Comparison of ENCODE assay signal across 22 cellular contexts in the genomic region with DNA sequence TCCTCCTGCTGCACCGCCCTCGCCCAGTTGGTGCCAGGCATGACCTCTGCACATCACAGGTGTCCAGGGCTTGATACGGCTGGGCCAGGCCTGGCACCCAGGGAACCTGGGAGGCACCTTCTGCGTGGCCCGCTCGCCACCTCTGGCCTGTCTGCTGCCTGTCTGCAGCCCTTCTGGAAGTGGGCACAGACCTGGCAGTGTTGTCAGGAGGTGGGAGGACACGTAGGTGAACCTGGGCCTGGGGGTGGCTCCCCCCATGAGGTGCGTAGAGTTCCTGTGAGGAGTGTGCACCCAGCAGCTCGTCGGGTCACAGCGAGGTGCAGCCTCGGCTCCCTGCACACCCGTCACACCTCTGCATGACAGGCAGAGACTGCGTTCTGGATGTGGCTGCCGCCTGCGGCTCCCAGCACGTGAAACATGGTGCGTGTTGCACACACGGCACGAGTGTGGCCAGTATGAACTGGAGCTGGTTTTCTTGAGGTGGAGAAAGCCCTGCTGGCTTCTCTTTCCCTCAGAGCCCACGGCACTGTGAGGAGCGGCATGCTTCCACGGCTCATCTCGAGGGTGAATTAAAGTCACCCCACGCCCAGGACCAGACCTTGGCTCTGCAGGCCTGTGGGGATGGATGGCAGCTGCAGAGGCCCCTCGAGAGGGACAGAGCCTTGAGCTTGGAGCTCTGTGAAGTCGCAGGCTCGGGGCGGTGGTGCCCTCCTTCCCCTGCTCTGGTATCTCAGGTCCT.
"Had no signal": no experiment of that assay in that cellular context is flagged by ENCODE, and none has a peak within 500 bp of the region (broad histone marks: within the 10 kb centered on the region; RNA-seq: fewer than 3 reads in every experiment).

No MANE protein-coding gene starts in this region.

- DNase-seq: activated B cell treated with CpG ODN at 0.5 μM for 24 hours; activated CD4-positive, alpha-beta memory T cell treated with anti-CD3 and anti-CD28 coated beads for 36 hours; activated CD4-positive, alpha-beta T cell treated with anti-CD3 and anti-CD28 coated beads for 48 hours; activated naive CD4-positive, alpha-beta T cell treated with Interleukin-2 at 50 U/mL for 16 hours; activated naive CD8-positive, alpha-beta T cell treated with anti-CD3 and anti-CD28 coated beads for 36 hours; activated T-cell treated with anti-CD3 and anti-CD28 coated beads, Interleukin-2, amount 50 U/mL, for 48 hours; cerebellar nuclear complex; cortex of kidney; erythroblast; foreskin fibroblast; kidney; naive thymus-derived CD4-positive, alpha-beta T cell; stimulated activated CD4-positive, alpha-beta T cell treated with anti-CD3 and anti-CD28 coated beads, Interleukin-1b, Interleukin-23, amount 100 ng/mL, for 48 hours; stimulated activated naive CD8-positive, alpha-beta T cell treated with anti-CD3 and anti-CD28 coated beads, Interleukin-15, amount 100 ng/mL, for 72 hours; T-helper 17 cell; tibial artery had no signal

- H3K27me3 Mint-ChIP-seq: activated B cell treated with CpG ODN at 0.5 μM for 24 hours; activated CD4-positive, alpha-beta memory T cell treated with anti-CD3 and anti-CD28 coated beads for 36 hours; activated naive CD8-positive, alpha-beta T cell treated with anti-CD3 and anti-CD28 coated beads for 36 hours; naive thymus-derived CD4-positive, alpha-beta T cell; stimulated activated naive CD8-positive, alpha-beta T cell treated with anti-CD3 and anti-CD28 coated beads, Interleukin-15, amount 100 ng/mL, for 72 hours; T-helper 17 cell had no signal

- H3K27ac Mint-ChIP-seq: activated B cell treated with CpG ODN at 0.5 μM for 24 hours; activated CD4-positive, alpha-beta memory T cell treated with anti-CD3 and anti-CD28 coated beads for 36 hours; activated naive CD8-positive, alpha-beta T cell treated with anti-CD3 and anti-CD28 coated beads for 36 hours; stimulated activated effector memory CD8-positive, alpha-beta T cell treated with anti-CD3 and anti-CD28 coated beads, Interleukin-12 subunit alpha, Interleukin-12 subunit beta, amount 100 ng/mL, for 72 hours; stimulated activated naive CD8-positive, alpha-beta T cell treated with anti-CD3 and anti-CD28 coated beads, Interleukin-15, amount 100 ng/mL, for 72 hours had no signal

- H3K9me3 Mint-ChIP-seq: activated B cell treated with CpG ODN at 0.5 μM for 24 hours; activated CD4-positive, alpha-beta memory T cell treated with anti-CD3 and anti-CD28 coated beads for 36 hours; activated naive CD8-positive, alpha-beta T cell treated with anti-CD3 and anti-CD28 coated beads for 36 hours; naive thymus-derived CD4-positive, alpha-beta T cell; stimulated activated effector memory CD8-positive, alpha-beta T cell treated with anti-CD3 and anti-CD28 coated beads, Interleukin-12 subunit alpha, Interleukin-12 subunit beta, amount 100 ng/mL, for 72 hours; stimulated activated naive CD8-positive, alpha-beta T cell treated with anti-CD3 and anti-CD28 coated beads, Interleukin-15, amount 100 ng/mL, for 72 hours had no signal

- H3K36me3 ChIP-seq: breast epithelium, ovary, prostate gland, tibial artery had no signal

- ATAC-seq: naive thymus-derived CD4-positive, alpha-beta T cell; stimulated activated effector memory CD8-positive, alpha-beta T cell treated with anti-CD3 and anti-CD28 coated beads, Interleukin-12 subunit alpha, Interleukin-12 subunit beta, amount 100 ng/mL, for 72 hours; T-helper 17 cell had no signal

- H3K4me1 ChIP-seq: breast epithelium, prostate gland had no signal

- H3K9me3 ChIP-seq: breast epithelium, ovary, prostate gland, tibial artery had no signal

- H3K36me3 Mint-ChIP-seq: activated CD4-positive, alpha-beta memory T cell treated with anti-CD3 and anti-CD28 coated beads for 36 hours; stimulated activated effector memory CD8-positive, alpha-beta T cell treated with anti-CD3 and anti-CD28 coated beads, Interleukin-12 subunit alpha, Interleukin-12 subunit beta, amount 100 ng/mL, for 72 hours had no signal

- H3K4me3 Mint-ChIP-seq: activated B cell treated with CpG ODN at 0.5 μM for 24 hours; activated CD4-positive, alpha-beta memory T cell treated with anti-CD3 and anti-CD28 coated beads for 36 hours; activated naive CD8-positive, alpha-beta T cell treated with anti-CD3 and anti-CD28 coated beads for 36 hours; neural crest cell; stimulated activated effector memory CD8-positive, alpha-beta T cell treated with anti-CD3 and anti-CD28 coated beads, Interleukin-12 subunit alpha, Interleukin-12 subunit beta, amount 100 ng/mL, for 72 hours; stimulated activated naive CD8-positive, alpha-beta T cell treated with anti-CD3 and anti-CD28 coated beads, Interleukin-15, amount 100 ng/mL, for 72 hours; T-helper 17 cell had no signal

- H3K4me3 ChIP-seq: breast epithelium, lung, ovary, prostate gland, tibial artery had no signal

- H3K27ac ChIP-seq: breast epithelium, ovary, prostate gland, tibial artery had no signal

- H3K27me3 ChIP-seq: breast epithelium, ovary, tibial artery had no signal
